14 cellular contexts compared by ENCODE assay signal in genomic region chr12:124525927-124526692, GRCh38.
"Had no signal": no experiment of that assay in that cellular context is flagged by ENCODE, and none has a peak within 500 bp of the region (broad histone marks: within the 10 kb centered on the region; RNA-seq: fewer than 3 reads in every experiment).

No MANE protein-coding gene starts in this region.

- DNase-seq: activated CD4-positive, alpha-beta T cell treated with anti-CD3 and anti-CD28 coated beads for 4 hours; activated CD8-positive, alpha-beta T cell treated with anti-CD3 and anti-CD28 coated beads, Interleukin-2, amount 10 ng/mL, durations not matched to agents 7 days and 5 days; activated naive CD4-positive, alpha-beta T cell treated with anti-CD3 and anti-CD28 coated beads for 36 hours; effector memory CD8-positive, alpha-beta T cell; immature natural killer cell; left colon; mammary epithelial cell; mucosa of descending colon; stimulated activated CD4-positive, alpha-beta T cell treated with anti-CD3 and anti-CD28 coated beads, Interleukin-15, amount 100 ng/mL, for 24 hours; stimulated activated CD4-positive, alpha-beta T cell treated with anti-CD3 and anti-CD28 coated beads, Interleukin-4, amount 100 ng/mL, for 4 hours; T1000; tibial artery had no signal

- H3K36me3 ChIP-seq: tibial artery had no signal

- H3K27me3 ChIP-seq: tibial artery had no signal

- H3K9me3 ChIP-seq: mucosa of descending colon, tibial artery had no signal

- H3K4me3 ChIP-seq: mucosa of descending colon, tibial artery had no signal

- ATAC-seq: activated CD8-positive, alpha-beta T cell treated with anti-CD3 and anti-CD28 coated beads, Interleukin-2, amount 10 ng/mL, durations not matched to agents 7 days and 5 days; effector memory CD8-positive, alpha-beta T cell; left colon; mucosa of descending colon; natural killer cell treated with Interleukin-12 subunit alpha and Interleukin-12 subunit beta and Interleukin-15 and Interleukin-18, amount 100 ng/mL, for 72 hours; sciatic nerve had no signal
